In the genomic region with DNA sequence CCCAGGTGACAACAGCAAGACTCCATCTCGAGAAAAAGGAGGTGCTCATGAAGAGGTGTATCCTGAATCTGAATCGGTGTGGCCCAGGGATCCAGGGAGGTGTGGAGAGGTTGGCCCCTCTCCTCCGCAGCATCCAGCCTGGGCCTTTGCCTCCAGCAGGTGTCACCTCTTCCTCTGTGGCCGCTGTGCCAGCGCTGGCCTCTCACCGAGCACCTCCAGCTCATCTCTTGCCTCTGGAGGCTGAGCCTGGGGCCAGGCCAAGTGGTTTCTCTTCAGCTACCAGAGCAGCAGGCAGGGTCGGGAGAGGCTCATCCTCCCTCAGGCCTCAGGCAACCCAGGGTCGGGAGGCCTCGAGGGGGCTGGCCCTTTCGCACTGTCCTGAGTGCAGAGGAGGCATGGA, we compare ENCODE assay signal across 21 cellular contexts. TPM values are rescaled to one million over a fixed set of nuclear protein-coding genes. Genes with fewer than 3 reads are reported as not detected.
"Had no signal": no experiment of that assay in that cellular context is flagged by ENCODE, and none has a peak within 500 bp of the region (broad histone marks: within the 10 kb centered on the region; RNA-seq: fewer than 3 reads in every experiment).

No MANE protein-coding gene starts in this region.

- H3K4me3 Mint-ChIP-seq: activated CD4-positive, alpha-beta T cell treated with anti-CD3 and anti-CD28 coated beads, Interleukin-2, amount 10 ng/mL, durations not matched to agents 7 days and 5 days; activated CD8-positive, alpha-beta memory T cell treated with anti-CD3 and anti-CD28 coated beads, Interleukin-2, amount 10 ng/mL, durations not matched to agents 7 days and 5 days; activated CD8-positive, alpha-beta T cell treated with anti-CD3 and anti-CD28 coated beads for 36 hours; activated naive CD4-positive, alpha-beta T cell treated with anti-CD3 and anti-CD28 coated beads, Interleukin-2, amount 10 ng/mL, durations not matched to agents 7 days and 5 days; endodermal cell; natural killer cell treated with Interleukin-12 subunit alpha and Interleukin-12 subunit beta and Interleukin-15 and Interleukin-18, amount 100 ng/mL, for 72 hours; stimulated activated memory B cell treated with anti-CD40 and anti-IgM and Interleukin-4, amounts not matched to agents 10 μg/mL and 1 μg/mL and 100 μg/mL, for 72 hours had no signal

- ATAC-seq: sciatic nerve had no signal

- H3K4me1 ChIP-seq: gastrocnemius medialis, parathyroid adenoma had no signal

- DNase-seq: cortex of kidney, esophagus squamous epithelium, gastrocnemius medialis, hippocampal formation had no signal

- H3K9me3 Mint-ChIP-seq: activated CD4-positive, alpha-beta T cell treated with anti-CD3 and anti-CD28 coated beads, Interleukin-2, amount 10 ng/mL, durations not matched to agents 7 days and 5 days; activated CD8-positive, alpha-beta T cell treated with anti-CD3 and anti-CD28 coated beads for 36 hours; activated naive CD4-positive, alpha-beta T cell treated with anti-CD3 and anti-CD28 coated beads, Interleukin-2, amount 10 ng/mL, durations not matched to agents 7 days and 5 days; endodermal cell; natural killer cell treated with Interleukin-12 subunit alpha and Interleukin-12 subunit beta and Interleukin-15 and Interleukin-18, amount 100 ng/mL, for 72 hours; stimulated activated memory B cell treated with anti-CD40 and anti-IgM and Interleukin-4, amounts not matched to agents 10 μg/mL and 1 μg/mL and 100 μg/mL, for 72 hours had no signal

- H2AFZ ChIP-seq: parathyroid adenoma had no signal

- H3K4me3 ChIP-seq: cardiac muscle cell, esophagus squamous epithelium, gastrocnemius medialis, stomach, suprapubic skin, transverse colon had no signal

- H3K27ac Mint-ChIP-seq: activated CD4-positive, alpha-beta T cell treated with anti-CD3 and anti-CD28 coated beads, Interleukin-2, amount 10 ng/mL, durations not matched to agents 7 days and 5 days; activated CD8-positive, alpha-beta memory T cell treated with anti-CD3 and anti-CD28 coated beads, Interleukin-2, amount 10 ng/mL, durations not matched to agents 7 days and 5 days; activated CD8-positive, alpha-beta T cell treated with anti-CD3 and anti-CD28 coated beads for 36 hours; activated naive CD4-positive, alpha-beta T cell treated with anti-CD3 and anti-CD28 coated beads, Interleukin-2, amount 10 ng/mL, durations not matched to agents 7 days and 5 days; endodermal cell; natural killer cell treated with Interleukin-12 subunit alpha and Interleukin-12 subunit beta and Interleukin-15 and Interleukin-18, amount 100 ng/mL, for 72 hours; stimulated activated memory B cell treated with anti-CD40 and anti-IgM and Interleukin-4, amounts not matched to agents 10 μg/mL and 1 μg/mL and 100 μg/mL, for 72 hours had no signal

- H3K27ac ChIP-seq: cardiac muscle cell, esophagus squamous epithelium, gastrocnemius medialis, parathyroid adenoma, stomach, suprapubic skin, transverse colon, VCaP had no signal

- H3K79me2 ChIP-seq: parathyroid adenoma had no signal

- H3K4me1 Mint-ChIP-seq: endodermal cell had no signal

- H3K36me3 Mint-ChIP-seq: activated CD8-positive, alpha-beta memory T cell treated with anti-CD3 and anti-CD28 coated beads, Interleukin-2, amount 10 ng/mL, durations not matched to agents 7 days and 5 days; natural killer cell treated with Interleukin-12 subunit alpha and Interleukin-12 subunit beta and Interleukin-15 and Interleukin-18, amount 100 ng/mL, for 72 hours had no signal

- H3K9me3 ChIP-seq: esophagus squamous epithelium, gastrocnemius medialis, stomach, suprapubic skin, transverse colon had no signal

RNA-seq across cellular contexts. Expression of gene COL20A1, which starts 1.2 kb away (rescaled TPM):
- total RNA-seq: activated CD4-positive, alpha-beta T cell treated with anti-CD3 and anti-CD28 coated beads, Interleukin-2, amount 10 ng/mL, durations not matched to agents 7 days and 5 days; activated CD8-positive, alpha-beta memory T cell treated with anti-CD3 and anti-CD28 coated beads, Interleukin-2, amount 10 ng/mL, durations not matched to agents 7 days and 5 days; cardiac muscle cell; esophagus squamous epithelium; left ventricle myocardium superior; natural killer cell treated with Interleukin-12 subunit alpha and Interleukin-12 subunit beta and Interleukin-15 and Interleukin-18, amount 100 ng/mL, for 72 hours; pulmonary artery endothelial cell; suprapubic skin had no signal

RNA-seq across cellular contexts. Expression of gene NKAIN4, which starts 37.5 kb away (rescaled TPM):
- total RNA-seq: activated CD4-positive, alpha-beta T cell treated with anti-CD3 and anti-CD28 coated beads, Interleukin-2, amount 10 ng/mL, durations not matched to agents 7 days and 5 days; activated CD8-positive, alpha-beta memory T cell treated with anti-CD3 and anti-CD28 coated beads, Interleukin-2, amount 10 ng/mL, durations not matched to agents 7 days and 5 days; activated CD8-positive, alpha-beta T cell treated with anti-CD3 and anti-CD28 coated beads for 36 hours; cardiac muscle cell; esophagus squamous epithelium; gastrocnemius medialis; left ventricle myocardium superior; natural killer cell treated with Interleukin-12 subunit alpha and Interleukin-12 subunit beta and Interleukin-15 and Interleukin-18, amount 100 ng/mL, for 72 hours; pulmonary artery endothelial cell had no signal
- polyA plus RNA-seq: cardiac muscle cell had no signal

RNA-seq across cellular contexts. Expression of gene BIRC7, which starts 56.1 kb away (rescaled TPM):
- total RNA-seq: activated CD4-positive, alpha-beta T cell treated with anti-CD3 and anti-CD28 coated beads, Interleukin-2, amount 10 ng/mL, durations not matched to agents 7 days and 5 days; activated CD8-positive, alpha-beta memory T cell treated with anti-CD3 and anti-CD28 coated beads, Interleukin-2, amount 10 ng/mL, durations not matched to agents 7 days and 5 days; cerebellum; endodermal cell; gastrocnemius medialis; left ventricle myocardium superior; natural killer cell treated with Interleukin-12 subunit alpha and Interleukin-12 subunit beta and Interleukin-15 and Interleukin-18, amount 100 ng/mL, for 72 hours; pulmonary artery endothelial cell; stomach had no signal
- polyA plus RNA-seq: cardiac muscle cell, stomach had no signal
